21 cellular contexts compared by ENCODE assay signal in genomic region chr19:1466461-1467227, GRCh38. TPM values are rescaled to one million over a fixed set of nuclear protein-coding genes. Genes with fewer than 3 reads are reported as not detected.
DNase-seq lines count a peak whose midpoint lies in the region; ATAC-seq and TF ChIP-seq lines count a peak whose summit lies in the region.
"Had no signal": no experiment of that assay in that cellular context is flagged by ENCODE, and none has a peak within 500 bp of the region (broad histone marks: within the 10 kb centered on the region; RNA-seq: fewer than 3 reads in every experiment).

No MANE protein-coding gene starts in this region.

- H3K4me3 Mint-ChIP-seq in activated T-cell treated with anti-CD3 and anti-CD28 coated beads, Interleukin-2, amount 50 U/mL, for 72 hours, result no peak overlapping the region
- no peak overlapping the region for H3K4me3 Mint-ChIP-seq in chondrocyte (ENCODE audit: unreplicated experiment)
- H3K4me3 Mint-ChIP-seq: activated CD4-positive, alpha-beta memory T cell treated with anti-CD3 and anti-CD28 coated beads for 36 hours had no signal

- H3K27ac ChIP-seq in HUES6 (ENCODE audit: low read depth, low read length), result no peak overlapping the region
- H3K27ac ChIP-seq in hepatocyte, result no peak overlapping the region
- no peak overlapping the region for H3K27ac ChIP-seq in psoas muscle
- H3K27ac ChIP-seq: ascending aorta, esophagus muscularis mucosa, gastroesophageal sphincter, SK-N-MC, spleen had no signal

- ATAC-seq in activated T-cell treated with anti-CD3 and anti-CD28 coated beads, Interleukin-2, amount 50 U/mL, for 72 hours (replicated peaks in 1 of 2), result no peak
- ATAC-seq in psoas muscle (no peak), GM21360 (IDR thresholded peaks at IDR 0.05; ENCODE audit: unreplicated experiment) (no peak)
- ATAC-seq: gastroesophageal sphincter, Panc1 had no signal

- H3K79me2 ChIP-seq in hepatocyte, result no peaks in the 10 kb centered on the region

- WGBS in hepatocyte (ENCODE audit: low lambda C conversion rate, missing lambda C conversion rate), result 20% methylated on average over 71 of the region's 73 CpGs
- WGBS in psoas muscle, 3 donors, result 27 to 31% (median 28%) methylated on average over 62 to 73 of the region's 73 CpGs

- peak overlapping the region; percentile 66 for H3K4me2 ChIP-seq in hepatocyte

- H3K9ac ChIP-seq in HUES6 (ENCODE audit: low read length), result no peak overlapping the region

- no peaks in the 10 kb centered on the region for H3K9me3 Mint-ChIP-seq in activated T-cell treated with anti-CD3 and anti-CD28 coated beads, Interleukin-2, amount 50 U/mL, for 72 hours
- H3K9me3 Mint-ChIP-seq in chondrocyte (ENCODE audit: low read depth), result no peaks in the 10 kb centered on the region
- H3K9me3 Mint-ChIP-seq: activated CD4-positive, alpha-beta memory T cell treated with anti-CD3 and anti-CD28 coated beads for 36 hours; naive thymus-derived CD8-positive, alpha-beta T cell had no signal

- TF ChIP-seq CTCF in hepatocyte (IDR thresholded peaks at IDR 0.05; ENCODE audit: poor library complexity) (no peak), psoas muscle (IDR thresholded peaks at IDR 0.05) (no peak), chondrocyte (IDR thresholded peaks at IDR 0.05) (no peak)

- DNase-seq in activated T-cell treated with anti-CD3 and anti-CD28 coated beads, Interleukin-2, amount 50 U/mL, for 1 hour, result peak; percentile 21
- no peak for DNase-seq in activated T-cell treated with anti-CD3 and anti-CD28 coated beads, Interleukin-2, amount 50 U/mL, for 72 hours
- no peak for DNase-seq in hepatocyte (ENCODE audit: low spot score)
- peak; percentile 13 to 52 for DNase-seq in psoas muscle
- DNase-seq in GM03348 (ENCODE audit: low spot score), result no peak
- DNase-seq in chondrocyte (ENCODE audit: low spot score), result no peak
- DNase-seq: activated CD4-positive, alpha-beta memory T cell treated with anti-CD3 and anti-CD28 coated beads for 36 hours; BE2C; Caco-2; effector CD8-positive, alpha-beta T cell; KG1; NCI-H748 treated with DMSO at 0.1 percent for 48 hours had no signal

- H3K27me3 ChIP-seq in HUES6 (ENCODE audit: control insufficient read depth, insufficient read depth, low read length) (peaks cover 90% of the 10 kb centered on the region), hepatocyte (peaks cover 60% of the 10 kb centered on the region), psoas muscle (ENCODE audit: insufficient read depth in 3 of 3, low read length in 2 of 3) (peaks cover 0 to 74% (median 59%) of the 10 kb centered on the region in 3 donors)
- H3K27me3 ChIP-seq: BE2C had no signal

- no peaks in the 10 kb centered on the region for H3K9me2 ChIP-seq in hepatocyte (replicated peaks; ENCODE audit: insufficient read depth)

- no peak overlapping the region for H2AFZ ChIP-seq in hepatocyte

- H3K27ac Mint-ChIP-seq in activated T-cell treated with anti-CD3 and anti-CD28 coated beads, Interleukin-2, amount 50 U/mL, for 72 hours, result no peak overlapping the region
- no peak overlapping the region for H3K27ac Mint-ChIP-seq in chondrocyte (ENCODE audit: unreplicated experiment)
- H3K27ac Mint-ChIP-seq: activated CD4-positive, alpha-beta memory T cell treated with anti-CD3 and anti-CD28 coated beads for 36 hours; naive thymus-derived CD8-positive, alpha-beta T cell had no signal

- H3K9me3 ChIP-seq in HUES6 (ENCODE audit: control insufficient read depth, insufficient read depth, low read depth, low read length) (no peaks in the 10 kb centered on the region), hepatocyte (ENCODE audit: low read depth) (no peaks in the 10 kb centered on the region), psoas muscle (no peaks in the 10 kb centered on the region)
- H3K9me3 ChIP-seq: ascending aorta, BE2C, Caco-2, esophagus muscularis mucosa, gastroesophageal sphincter, spleen had no signal

- H3K36me3 Mint-ChIP-seq in activated T-cell treated with anti-CD3 and anti-CD28 coated beads, Interleukin-2, amount 50 U/mL, for 72 hours (ENCODE audit: insufficient read depth in 2 of 2), result no peaks in the 10 kb centered on the region
- no peaks in the 10 kb centered on the region for H3K36me3 Mint-ChIP-seq in chondrocyte (ENCODE audit: low read depth)
- H3K36me3 Mint-ChIP-seq: activated CD4-positive, alpha-beta memory T cell treated with anti-CD3 and anti-CD28 coated beads for 36 hours had no signal

- H3K4me3 ChIP-seq in HUES6 (ENCODE audit: low read depth, low read length) (peak overlapping the region; percentile 25), hepatocyte (no peak overlapping the region), psoas muscle (no peak overlapping the region)
- H3K4me3 ChIP-seq: gastroesophageal sphincter, SK-N-MC had no signal

- peaks cover 63% of the 10 kb centered on the region for H4K20me1 ChIP-seq in hepatocyte (ENCODE audit: insufficient read depth, poor library complexity, severe bottlenecking)

- peaks cover 6% of the 10 kb centered on the region for H3K27me3 Mint-ChIP-seq in activated T-cell treated with anti-CD3 and anti-CD28 coated beads, Interleukin-2, amount 50 U/mL, for 72 hours (ENCODE audit: low read depth)
- peaks cover 2% of the 10 kb centered on the region for H3K27me3 Mint-ChIP-seq in chondrocyte (ENCODE audit: low read depth)

- H3K4me1 Mint-ChIP-seq in activated T-cell treated with anti-CD3 and anti-CD28 coated beads, Interleukin-2, amount 50 U/mL, for 72 hours (ENCODE audit: low read depth), result peaks cover 4% of the 10 kb centered on the region
- H3K4me1 Mint-ChIP-seq in chondrocyte (ENCODE audit: low read depth), result peaks cover 7% of the 10 kb centered on the region

- intact Hi-C loops in psoas muscle (cut with DNase I), result loop anchor here in 1 of 2 donors (5.0 kb wide), 1 partner anchor 114 kb away; a partner anchor contains a TSS

- peaks cover 37% of the 10 kb centered on the region for H3K4me1 ChIP-seq in HUES6 (ENCODE audit: control insufficient read depth, insufficient read depth, low read length)
- peaks cover 42% of the 10 kb centered on the region for H3K4me1 ChIP-seq in hepatocyte (ENCODE audit: insufficient read depth)
- H3K4me1 ChIP-seq in psoas muscle, result peaks cover 37% of the 10 kb centered on the region
- H3K4me1 ChIP-seq: BE2C had no signal

- H3K36me3 ChIP-seq in HUES6 (ENCODE audit: control insufficient read depth, insufficient read depth, low read length) (no peaks in the 10 kb centered on the region), hepatocyte (replicated peaks; ENCODE audit: insufficient read depth, low read depth) (no peaks in the 10 kb centered on the region), psoas muscle (ENCODE audit: insufficient read depth in 1 of 2, low read depth in 1 of 2) (no peaks in the 10 kb centered on the region)
- H3K36me3 ChIP-seq: ascending aorta had no signal

RNA-seq across cellular contexts. Expression of gene C19orf25, which starts 12.4 kb away (rescaled TPM):
- 10 to 100 TPM; 28.1 to 31.7 TPM for total RNA-seq in activated T-cell treated with anti-CD3 and anti-CD28 coated beads, Interleukin-2, amount 50 U/mL, for 72 hours
- total RNA-seq in hepatocyte (36.3 and 36.4 TPM in 2 replicates), psoas muscle (10 to 100 TPM in 3 of 4 donors, 1 to 10 TPM in 1; 8.1 to 20.1 (median 14.7) TPM), chondrocyte (23.3 to 24.7 TPM (median 24.2 TPM) in 3 replicates)
- polyA plus RNA-seq in hepatocyte (43.6 and 65.0 TPM in 2 replicates), psoas muscle (10 to 100 TPM; 19.9 to 45.0 (median 30.4) TPM)

RNA-seq across cellular contexts. Expression of gene APC2, which starts 16.7 kb away (rescaled TPM):
- under 1 TPM; 0.02 to 0.14 TPM for total RNA-seq in activated T-cell treated with anti-CD3 and anti-CD28 coated beads, Interleukin-2, amount 50 U/mL, for 72 hours
- total RNA-seq in hepatocyte (0.24 and 1.2 TPM in 2 replicates), psoas muscle (under 1 TPM; 0.04 to 0.06 (median 0.05) TPM), chondrocyte (1.4 to 3.9 TPM (median 3.9 TPM) in 3 replicates)
- polyA plus RNA-seq in hepatocyte (0.36 and 0.40 TPM in 2 replicates), psoas muscle (under 1 TPM in 2 of 3 donors, not detected in 1; 0.01 to 0.03 TPM)
- total RNA-seq: ascending aorta had no signal
- polyA plus RNA-seq: naive thymus-derived CD8-positive, alpha-beta T cell had no signal

RNA-seq across cellular contexts. Expression of gene PCSK4, which starts 23.5 kb away (rescaled TPM):
- 10 to 100 TPM; 13.3 to 16.6 TPM for total RNA-seq in activated T-cell treated with anti-CD3 and anti-CD28 coated beads, Interleukin-2, amount 50 U/mL, for 72 hours
- 2.8 and 7.7 TPM in 2 replicates for total RNA-seq in hepatocyte
- polyA plus RNA-seq in hepatocyte, result 9.6 and 16.2 TPM in 2 replicates
- 1 to 10 TPM in 1 of 4 donors, under 1 TPM in 3; 0.57 to 1.5 (median 0.93) TPM for total RNA-seq in psoas muscle
- 1 to 10 TPM in 1 of 3 donors, under 1 TPM in 2; 0.74 to 1.3 (median 0.84) TPM for polyA plus RNA-seq in psoas muscle
- total RNA-seq in chondrocyte, result 3.3 to 4.0 TPM (median 3.9 TPM) in 3 replicates

RNA-seq across cellular contexts. Expression of gene REEP6, which starts 24.3 kb away (rescaled TPM):
- 1 to 10 TPM; 1.7 to 3.8 TPM for total RNA-seq in activated T-cell treated with anti-CD3 and anti-CD28 coated beads, Interleukin-2, amount 50 U/mL, for 72 hours
- total RNA-seq in hepatocyte, result 80.8 and 88.9 TPM in 2 replicates
- 179 and 218 TPM in 2 replicates for polyA plus RNA-seq in hepatocyte
- 1 to 10 TPM in 3 of 4 donors, under 1 TPM in 1; 0.23 to 2.0 (median 1.4) TPM for total RNA-seq in psoas muscle
- polyA plus RNA-seq in psoas muscle, result 1 to 10 TPM in 1 of 3 donors, under 1 TPM in 2; 0.55 to 1.5 (median 0.78) TPM
- total RNA-seq in chondrocyte, result 2.7 to 3.9 TPM (median 2.8 TPM) in 3 replicates

RNA-seq across cellular contexts. Expression of gene RPS15, which starts 28.4 kb away (rescaled TPM):
- 1,000 to 10,000 TPM; 1,293 to 1,490 TPM for total RNA-seq in activated T-cell treated with anti-CD3 and anti-CD28 coated beads, Interleukin-2, amount 50 U/mL, for 72 hours
- total RNA-seq in hepatocyte, result 1,556 and 1,885 TPM in 2 replicates
- 938 and 950 TPM in 2 replicates for polyA plus RNA-seq in hepatocyte
- total RNA-seq in psoas muscle, result 100 to 1,000 TPM; 697 to 992 (median 943) TPM
- 1,000 to 10,000 TPM; 2,739 to 4,077 (median 3,158) TPM for polyA plus RNA-seq in psoas muscle
- 614 to 734 TPM (median 636 TPM) in 3 replicates for total RNA-seq in chondrocyte

Comparison
In these comparisons a context has a peak if more than half of its experiments do, and no peak if none do; other contexts are left out.
1. DNase-seq: peak in activated T-cell treated with anti-CD3 and anti-CD28 coated beads, Interleukin-2, amount 50 U/mL, for 1 hour (single experiment) and psoas muscle (2 of 2); none in activated T-cell treated with anti-CD3 and anti-CD28 coated beads, Interleukin-2, amount 50 U/mL, for 72 hours (0 of 2), hepatocyte (single experiment), GM03348 (single experiment) and chondrocyte (single experiment).